In genomic region chr7:155481764-155482163, GRCh38 we compare ENCODE assay signal across 17 cellular contexts. TPM values are rescaled to one million over a fixed set of nuclear protein-coding genes. Genes with fewer than 3 reads are reported as not detected.
A peak's percentile ranks its signal among the peaks of the same experiment; 100 is the strongest.
DNase-seq lines count a peak whose midpoint lies in the region; ATAC-seq and TF ChIP-seq lines count a peak whose summit lies in the region.
"Had no signal": no experiment of that assay in that cellular context is flagged by ENCODE, and none has a peak within 500 bp of the region (broad histone marks: within the 10 kb centered on the region; RNA-seq: fewer than 3 reads in every experiment).

No MANE protein-coding gene starts in this region.

- no peak for TF ChIP-seq CTCF in neural progenitor cell (IDR thresholded peaks at IDR 0.05)

- H3F3A ChIP-seq in neural progenitor cell (ENCODE audit: low read depth): peaks cover 23% of the 10 kb centered on the region

- no peaks in the 10 kb centered on the region for H3K36me3 Mint-ChIP-seq in activated T-helper 17 cell treated with anti-CD3 and anti-CD28 coated beads, Interleukin-2, amount 50 U/mL, for 72 hours (ENCODE audit: low read depth)
- peaks cover 35% of the 10 kb centered on the region for H3K36me3 Mint-ChIP-seq in neural progenitor cell
- H3K36me3 Mint-ChIP-seq in activated T-cell treated with anti-CD3 and anti-CD28 coated beads, Interleukin-2, amount 50 U/mL, for 72 hours (ENCODE audit: insufficient read depth in 2 of 2): peaks cover 6 to 8% of the 10 kb centered on the region in 2 donors
- H3K36me3 Mint-ChIP-seq: CD4-positive, alpha-beta memory T cell had no signal

- H3K27ac Mint-ChIP-seq in activated T-helper 17 cell treated with anti-CD3 and anti-CD28 coated beads, Interleukin-2, amount 50 U/mL, for 72 hours: no peak overlapping the region
- peak overlapping the region; percentile 90 for H3K27ac Mint-ChIP-seq in neural progenitor cell
- no peak overlapping the region for H3K27ac Mint-ChIP-seq in activated T-cell treated with anti-CD3 and anti-CD28 coated beads, Interleukin-2, amount 50 U/mL, for 72 hours
- H3K27ac Mint-ChIP-seq: H9 had no signal

- H3K27me3 Mint-ChIP-seq in activated T-helper 17 cell treated with anti-CD3 and anti-CD28 coated beads, Interleukin-2, amount 50 U/mL, for 72 hours: peaks cover 11% of the 10 kb centered on the region
- H3K27me3 Mint-ChIP-seq in neural progenitor cell (ENCODE audit: insufficient read depth, low read depth): peaks cover 19% of the 10 kb centered on the region
- H3K27me3 Mint-ChIP-seq in activated T-cell treated with anti-CD3 and anti-CD28 coated beads, Interleukin-2, amount 50 U/mL, for 72 hours (ENCODE audit: low read depth): peaks cover 62% of the 10 kb centered on the region

- H3K36me3 ChIP-seq in neural progenitor cell: no peaks in the 10 kb centered on the region

- H3K4me3 Mint-ChIP-seq in activated T-helper 17 cell treated with anti-CD3 and anti-CD28 coated beads, Interleukin-2, amount 50 U/mL, for 72 hours: peak overlapping the region; percentile 65
- H3K4me3 Mint-ChIP-seq in neural progenitor cell: peak overlapping the region; percentile 75
- no peak overlapping the region for H3K4me3 Mint-ChIP-seq in activated T-cell treated with anti-CD3 and anti-CD28 coated beads, Interleukin-2, amount 50 U/mL, for 72 hours
- H3K4me3 Mint-ChIP-seq: H9 had no signal

- no peak overlapping the region for H3K4me2 ChIP-seq in neural progenitor cell

- DNase-seq in D341Med (ENCODE audit: low spot score) (peak; percentile 26), neural progenitor cell (ENCODE audit: low spot score) (no peak), NCI-H446 (lab: John Stamatoyannopoulos, UW) (no peak)
- DNase-seq in activated T-cell treated with anti-CD3 and anti-CD28 coated beads, Interleukin-2, amount 50 U/mL, for 72 hours: no peak
- DNase-seq: C1 segment of cervical spinal cord, Calu3, COR-L47, DMS153, DND-41, GM23248, H9 had no signal

- H3K27ac ChIP-seq in neural progenitor cell: no peak overlapping the region
- H3K27ac ChIP-seq: GM23248 had no signal

- H3K4me3 ChIP-seq in neural progenitor cell: no peak overlapping the region
- H3K4me3 ChIP-seq: GM23248 had no signal

- no peaks in the 10 kb centered on the region for H3K9me3 ChIP-seq in neural progenitor cell (ENCODE audit: low read depth)

- H3K4me1 Mint-ChIP-seq in activated T-helper 17 cell treated with anti-CD3 and anti-CD28 coated beads, Interleukin-2, amount 50 U/mL, for 72 hours: peaks cover 10% of the 10 kb centered on the region
- H3K4me1 Mint-ChIP-seq in neural progenitor cell: peaks cover 53% of the 10 kb centered on the region
- peaks cover 17% of the 10 kb centered on the region for H3K4me1 Mint-ChIP-seq in activated T-cell treated with anti-CD3 and anti-CD28 coated beads, Interleukin-2, amount 50 U/mL, for 72 hours (ENCODE audit: low read depth)

- peaks cover 100% of the 10 kb centered on the region for H3K27me3 ChIP-seq in neural progenitor cell

- peaks cover 4% of the 10 kb centered on the region for H4K20me1 ChIP-seq in neural progenitor cell (ENCODE audit: low read depth)

- H3K9me3 Mint-ChIP-seq in activated T-helper 17 cell treated with anti-CD3 and anti-CD28 coated beads, Interleukin-2, amount 50 U/mL, for 72 hours: peaks cover 8% of the 10 kb centered on the region
- peaks cover 3% of the 10 kb centered on the region for H3K9me3 Mint-ChIP-seq in neural progenitor cell
- peaks cover 6 to 7% of the 10 kb centered on the region in 2 donors for H3K9me3 Mint-ChIP-seq in activated T-cell treated with anti-CD3 and anti-CD28 coated beads, Interleukin-2, amount 50 U/mL, for 72 hours

- no peaks in the 10 kb centered on the region for H3K79me2 ChIP-seq in neural progenitor cell (ENCODE audit: low read depth)

- H3K4me1 ChIP-seq in neural progenitor cell: peaks cover 11% of the 10 kb centered on the region

- no peak for ATAC-seq in activated T-helper 17 cell treated with anti-CD3 and anti-CD28 coated beads, Interleukin-2, amount 50 U/mL, for 72 hours (replicated peaks)
- ATAC-seq in activated T-cell treated with anti-CD3 and anti-CD28 coated beads, Interleukin-2, amount 50 U/mL, for 72 hours (replicated peaks in 1 of 2): no peak
- no peak for ATAC-seq in HG02759 (IDR thresholded peaks at IDR 0.05; ENCODE audit: unreplicated experiment)
- ATAC-seq: HCT116 had no signal

- no peak overlapping the region for H2AFZ ChIP-seq in neural progenitor cell (replicated peaks)
- H2AFZ ChIP-seq: GM23248 had no signal

- H3K9ac ChIP-seq in neural progenitor cell: no peak overlapping the region
- H3K9ac ChIP-seq: GM23248 had no signal

RNA-seq across cellular contexts. Expression of gene EN2, which starts 23.8 kb away (rescaled TPM):
- total RNA-seq in activated T-helper 17 cell treated with anti-CD3 and anti-CD28 coated beads, Interleukin-2, amount 50 U/mL, for 72 hours: not detected
- total RNA-seq in neural progenitor cell (ENCODE audit: low replicate concordance): not detected in 2 replicates
- total RNA-seq in activated T-cell treated with anti-CD3 and anti-CD28 coated beads, Interleukin-2, amount 50 U/mL, for 72 hours: not detected
- total RNA-seq: A172; A673; CD4-positive, alpha-beta memory T cell; GM23248 had no signal

Comparison
In these comparisons a context has a peak if more than half of its experiments do, and no peak if none do; other contexts are left out.
1. H3K4me3 Mint-ChIP-seq: peak in activated T-helper 17 cell treated with anti-CD3 and anti-CD28 coated beads, Interleukin-2, amount 50 U/mL, for 72 hours (single experiment) and neural progenitor cell (single experiment); none in activated T-cell treated with anti-CD3 and anti-CD28 coated beads, Interleukin-2, amount 50 U/mL, for 72 hours (0 of 2).